In the genomic region with DNA sequence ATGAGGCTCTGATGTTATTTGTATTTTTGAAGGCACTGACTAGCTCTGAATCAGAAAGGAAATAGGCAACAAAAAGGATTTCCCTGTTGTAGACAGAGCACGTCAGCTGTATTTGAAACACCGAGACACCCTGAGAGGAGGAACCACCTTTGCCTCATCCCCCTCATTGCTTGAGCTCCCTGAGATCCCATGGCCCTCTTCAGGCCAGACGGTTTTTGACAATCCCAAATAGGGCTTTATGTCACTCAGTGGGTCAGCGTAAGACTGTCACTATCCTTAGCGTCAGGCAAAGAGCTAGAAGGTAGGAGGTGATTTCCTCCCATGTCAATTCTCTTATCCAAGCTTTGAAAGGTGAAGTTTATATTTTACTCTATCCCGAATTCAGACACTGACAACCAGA, we compare ENCODE assay signal across 1 cellular context.
TF ChIP-seq lines count a peak whose summit lies in the region.

No MANE protein-coding gene starts in this region.

TF ChIP-seq in GM23338, 12 proteins besides CTCF, POLR2A, EP300 and RAD21 (continued from another document):
- no peak for TF ChIP-seq ZNF114 (CRISPR knock-in tag; IDR thresholded peaks at IDR 0.05)
TF ChIP-seq in GM23338: peak in this region for 0.
